14 cellular contexts compared by ENCODE assay signal in the genomic region with DNA sequence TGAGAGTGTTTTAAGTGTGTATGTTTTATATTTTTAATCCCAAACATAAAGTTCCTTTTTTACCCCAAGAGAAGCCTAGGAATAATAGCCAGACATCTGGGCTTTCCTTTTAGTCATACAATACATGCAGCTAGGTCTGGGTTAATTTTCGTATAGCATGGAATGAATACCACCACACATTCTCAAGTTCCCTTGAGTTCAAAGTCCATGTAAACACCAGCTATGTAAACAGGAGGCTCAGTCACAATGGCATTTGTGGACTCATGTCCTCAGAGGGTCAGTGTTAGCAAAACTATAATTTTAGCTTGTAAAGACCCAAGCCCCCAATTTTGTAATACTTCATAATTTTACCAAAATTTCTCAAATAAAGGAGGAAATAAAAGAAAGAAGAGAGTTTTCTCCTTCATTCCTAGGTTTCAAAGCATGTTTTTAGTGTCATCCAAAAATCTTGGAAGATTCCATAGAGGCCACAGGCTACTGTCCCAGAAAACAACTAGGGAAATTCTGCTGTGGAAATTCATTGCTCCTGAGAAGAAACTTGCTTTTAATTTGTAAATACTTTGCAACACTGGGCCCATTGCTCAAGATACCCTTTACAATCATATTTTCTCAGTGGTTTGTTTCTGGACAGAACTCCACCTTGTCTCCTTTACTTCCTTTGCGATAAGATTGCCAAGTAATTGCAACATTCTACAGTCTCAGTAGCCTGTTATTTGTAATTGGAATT.
DNase-seq lines count a peak whose midpoint lies in the region; ATAC-seq, FAIRE-seq and TF ChIP-seq lines count a peak whose summit lies in the region.
"Had no signal": no experiment of that assay in that cellular context is flagged by ENCODE, and none has a peak within 500 bp of the region (broad histone marks: within the 10 kb centered on the region; RNA-seq: fewer than 3 reads in every experiment).

No MANE protein-coding gene starts in this region.

- H3K4me2 ChIP-seq in GM23338 = no peak overlapping the region
- peak overlapping the region; percentile 44 for H3K4me2 ChIP-seq in astrocyte (ENCODE audit: low read length)

- TF ChIP-seq CTCF in GM23338 (conservative IDR thresholded peaks at IDR 0.05; ENCODE audit: low read depth in 2 of 2) (no peak), astrocyte (IDR thresholded peaks at IDR 0.05; ENCODE audit: insufficient read depth, low read depth, low read length) (no peak)

- H3K36me3 ChIP-seq in GM23338 (ENCODE audit: insufficient read depth) (no peaks in the 10 kb centered on the region), astrocyte (ENCODE audit: insufficient read depth, low read length) (no peaks in the 10 kb centered on the region)
- H3K36me3 ChIP-seq: MG63 had no signal

- no peaks in the 10 kb centered on the region for H3K27me3 ChIP-seq in GM23338 (ENCODE audit: insufficient read depth)
- no peaks in the 10 kb centered on the region for H3K27me3 ChIP-seq in astrocyte (ENCODE audit: insufficient read depth, low read length)
- H3K27me3 ChIP-seq: MG63 had no signal

- FAIRE-seq in astrocyte (lab: Jason Lieb, UNC) (no peak), frontal cortex (lab: Jason Lieb, UNC) (no peak)
- FAIRE-seq: H54 had no signal

- H3K4me3 ChIP-seq in GM23338 (no peak overlapping the region), astrocyte (ENCODE audit: insufficient read depth, low read depth, low read length) (no peak overlapping the region)
- H3K4me3 ChIP-seq: MG63 had no signal

- H3K79me2 ChIP-seq in GM23338 (replicated peaks; ENCODE audit: insufficient read depth) (no peaks in the 10 kb centered on the region), astrocyte (ENCODE audit: insufficient read depth, low read length) (no peaks in the 10 kb centered on the region)

- DNase-seq in GM23338 (ENCODE audit: low spot score) (no peak), astrocyte (ENCODE audit: low read depth) (peak; percentile 47), hepatic stellate cell (ENCODE audit: low spot score) (peak; percentile 12), stromal cell of bone marrow (ENCODE audit: low read depth) (peak; percentile 18), NCI-H748 (lab: John Stamatoyannopoulos, UW; ENCODE audit: unreplicated experiment) (no peak), frontal cortex (ENCODE audit: low spot score in 2 of 2) (no peak), SKM-1 (lab: John Stamatoyannopoulos, UW; ENCODE audit: unreplicated experiment) (no peak)
- DNase-seq in effector CD8-positive, alpha-beta T cell (lab: John Stamatoyannopoulos, UW) = no peak
- DNase-seq: kidney glomerular epithelial cell, MG63, NCI-H748 treated with DMSO at 0.1 percent for 48 hours, trophoblast cell had no signal

- H3K4me1 Mint-ChIP-seq in GM23338 = no peaks in the 10 kb centered on the region
- H3K4me1 Mint-ChIP-seq in astrocyte (ENCODE audit: low read depth, unreplicated experiment) = peaks cover 9% of the 10 kb centered on the region

- H4K20me1 ChIP-seq in GM23338 (replicated peaks; ENCODE audit: insufficient read depth) (no peaks in the 10 kb centered on the region), astrocyte (ENCODE audit: insufficient read depth, low read length) (no peaks in the 10 kb centered on the region)

- H3K4me1 ChIP-seq in GM23338 (ENCODE audit: insufficient read depth) = no peaks in the 10 kb centered on the region
- H3K4me1 ChIP-seq in astrocyte (ENCODE audit: insufficient read depth, low read length) = no peaks in the 10 kb centered on the region

- H3K9me3 ChIP-seq in astrocyte (ENCODE audit: insufficient read depth, low read depth, low read length) = no peaks in the 10 kb centered on the region
- H3K9me3 ChIP-seq: MG63 had no signal

- no peaks in the 10 kb centered on the region for H3F3A ChIP-seq in GM23338 (replicated peaks; ENCODE audit: low read depth)

- 0 out of 2 replicates have a peak overlapping the region, but pooled peaks have one; percentile 23 for H2AFZ ChIP-seq in GM23338
- no peak overlapping the region for H2AFZ ChIP-seq in astrocyte (ENCODE audit: low read depth, low read length)

- H3K27me3 Mint-ChIP-seq in GM23338 (ENCODE audit: insufficient read depth, low read depth, poor library complexity) = no peaks in the 10 kb centered on the region
- no peaks in the 10 kb centered on the region for H3K27me3 Mint-ChIP-seq in astrocyte (ENCODE audit: low read depth, unreplicated experiment)

- H3K4me3 Mint-ChIP-seq in GM23338 (no peak overlapping the region), astrocyte (ENCODE audit: unreplicated experiment) (no peak overlapping the region)
- H3K4me3 Mint-ChIP-seq: T-helper 1 cell treated with Interleukin-12 subunit alpha and Interleukin-12 subunit beta and Interleukin-4 antibody, amounts not matched to agents 30 μg/mL and 1 μg/mL, for 36 hours had no signal

- ATAC-seq in GM23338 = no peak

- H3K27ac Mint-ChIP-seq in GM23338 (no peak overlapping the region), astrocyte (ENCODE audit: unreplicated experiment) (peak overlapping the region; percentile 19)
- H3K27ac Mint-ChIP-seq: T-helper 1 cell treated with Interleukin-12 subunit alpha and Interleukin-12 subunit beta and Interleukin-4 antibody, amounts not matched to agents 30 μg/mL and 1 μg/mL, for 36 hours had no signal

- no peaks in the 10 kb centered on the region for H3K36me3 Mint-ChIP-seq in GM23338 (ENCODE audit: low read depth)
- H3K36me3 Mint-ChIP-seq in astrocyte (ENCODE audit: low read depth, unreplicated experiment) = peaks cover 2% of the 10 kb centered on the region

- H3K27ac ChIP-seq in GM23338 (ENCODE audit: low read depth) (no peak overlapping the region), astrocyte (ENCODE audit: low read depth, low read length) (no peak overlapping the region)

- H3K9me3 Mint-ChIP-seq in GM23338 (peaks cover 4% of the 10 kb centered on the region; the same call in 1 of the 3 replicates), astrocyte (ENCODE audit: unreplicated experiment) (peaks cover 4% of the 10 kb centered on the region)
- H3K9me3 Mint-ChIP-seq: T-helper 1 cell treated with Interleukin-12 subunit alpha and Interleukin-12 subunit beta and Interleukin-4 antibody, amounts not matched to agents 30 μg/mL and 1 μg/mL, for 36 hours had no signal

- H3K9ac ChIP-seq in astrocyte (ENCODE audit: low read length) = no peak overlapping the region

- 0 out of 2 replicates have a peak, but pooled peaks cover 3% of the 10 kb centered on the region for H3K9me2 ChIP-seq in GM23338 (ENCODE audit: insufficient read depth)

TF ChIP-seq in GM23338, 12 proteins besides CTCF, POLR2A, EP300 and RAD21 (continues in another document):
- TF ChIP-seq EZH2 (IDR thresholded peaks at IDR 0.05; ENCODE audit: low read depth, unreplicated experiment) = no peak
- TF ChIP-seq CREB1 (CRISPR knock-in tag; IDR thresholded peaks at IDR 0.05; ENCODE audit: low read depth) = no peak
- TF ChIP-seq ZNF462 (CRISPR knock-in tag; IDR thresholded peaks at IDR 0.05) = no peak

Comparison
In these comparisons a context has a peak if more than half of its experiments do, and no peak if none do; other contexts are left out.
1. DNase-seq: peak in astrocyte (single experiment), hepatic stellate cell (single experiment) and stromal cell of bone marrow (single experiment); none in GM23338 (single experiment), NCI-H748 (single experiment), frontal cortex (0 of 2), SKM-1 (single experiment) and effector CD8-positive, alpha-beta T cell (single experiment).